Comparison of ENCODE assay signal across 24 cellular contexts in genomic region chr17:37737971-37738370, GRCh38. TPM values are rescaled to one million over a fixed set of nuclear protein-coding genes. Genes with fewer than 3 reads are reported as not detected.
A peak's percentile ranks its signal among the peaks of the same experiment; 100 is the strongest.
DNase-seq lines count a peak whose midpoint lies in the region; ATAC-seq and TF ChIP-seq lines count a peak whose summit lies in the region.
"Had no signal": no experiment of that assay in that cellular context is flagged by ENCODE, and none has a peak within 500 bp of the region (broad histone marks: within the 10 kb centered on the region; RNA-seq: fewer than 3 reads in every experiment).

No MANE protein-coding gene starts in this region.

- no peak overlapping the region for H3K9ac ChIP-seq in endodermal cell (ENCODE audit: extremely low read depth, low read length, poor library complexity, severe bottlenecking)

- H3K27me3 Mint-ChIP-seq in Calu3 (ENCODE audit: unreplicated experiment), result no peaks in the 10 kb centered on the region
- peaks cover 67% of the 10 kb centered on the region for H3K27me3 Mint-ChIP-seq in endodermal cell (ENCODE audit: insufficient read depth)
- peaks cover 73% of the 10 kb centered on the region for H3K27me3 Mint-ChIP-seq in nephron (ENCODE audit: low read depth)
- peaks cover 56% of the 10 kb centered on the region for H3K27me3 Mint-ChIP-seq in activated T-cell treated with anti-CD3 and anti-CD28 coated beads, Interleukin-2, amount 50 U/mL, for 4 hours (ENCODE audit: low read depth)
- peaks cover 47% of the 10 kb centered on the region for H3K27me3 Mint-ChIP-seq in activated T-helper 17 cell treated with anti-CD3 and anti-CD28 coated beads, Interleukin-2, amount 50 U/mL, for 72 hours

- no peaks in the 10 kb centered on the region for H3K9me3 Mint-ChIP-seq in Calu3 (ENCODE audit: low read depth, unreplicated experiment)
- H3K9me3 Mint-ChIP-seq in endodermal cell, result no peaks in the 10 kb centered on the region
- H3K9me3 Mint-ChIP-seq in nephron, result no peaks in the 10 kb centered on the region
- no peaks in the 10 kb centered on the region for H3K9me3 Mint-ChIP-seq in activated T-cell treated with anti-CD3 and anti-CD28 coated beads, Interleukin-2, amount 50 U/mL, for 4 hours
- H3K9me3 Mint-ChIP-seq in activated T-helper 17 cell treated with anti-CD3 and anti-CD28 coated beads, Interleukin-2, amount 50 U/mL, for 72 hours, result no peaks in the 10 kb centered on the region
- H3K9me3 Mint-ChIP-seq: activated B cell treated with CpG ODN at 0.5 μM for 24 hours; activated CD8-positive, alpha-beta T cell treated with anti-CD3 and anti-CD28 coated beads for 36 hours; activated naive CD8-positive, alpha-beta T cell treated with anti-CD3 and anti-CD28 coated beads, Interleukin-2, amount 10 ng/mL, durations not matched to agents 7 days and 5 days had no signal

- peak overlapping the region; percentile 35 for H3K4me3 ChIP-seq in endodermal cell (ENCODE audit: low read length)
- no peak overlapping the region for H3K4me3 ChIP-seq in esophagus muscularis mucosa
- H3K4me3 ChIP-seq: mucosa of descending colon, vagina had no signal

- TF ChIP-seq POLR2A in esophagus muscularis mucosa (IDR thresholded peaks at IDR 0.05; ENCODE audit: low read depth), result no peak

- H3K4me1 Mint-ChIP-seq in Calu3 (ENCODE audit: low read depth, unreplicated experiment) (peaks cover 49% of the 10 kb centered on the region), endodermal cell (peaks cover 22% of the 10 kb centered on the region), nephron (peaks cover under 1% of the 10 kb centered on the region)
- H3K4me1 Mint-ChIP-seq in activated T-cell treated with anti-CD3 and anti-CD28 coated beads, Interleukin-2, amount 50 U/mL, for 4 hours (ENCODE audit: low read depth), result peaks cover 6% of the 10 kb centered on the region
- H3K4me1 Mint-ChIP-seq in activated T-helper 17 cell treated with anti-CD3 and anti-CD28 coated beads, Interleukin-2, amount 50 U/mL, for 72 hours, result no peaks in the 10 kb centered on the region

- TF ChIP-seq CTCF in Calu3 (IDR thresholded peaks at IDR 0.05; ENCODE audit: unreplicated experiment) (no peak), endodermal cell (conservative IDR thresholded peaks at IDR 0.05) (no peak), nephron (IDR thresholded peaks at IDR 0.05; ENCODE audit: unreplicated experiment in 3 of 3) (no peak), esophagus muscularis mucosa (IDR thresholded peaks at IDR 0.05) (no peak)

- H3K27ac Mint-ChIP-seq in Calu3 (ENCODE audit: unreplicated experiment), result peak overlapping the region; percentile 99
- H3K27ac Mint-ChIP-seq in endodermal cell, result peak overlapping the region; percentile 6
- H3K27ac Mint-ChIP-seq in nephron, result peak overlapping the region in 1 of 3 experiments; percentile 15
- H3K27ac Mint-ChIP-seq in activated T-helper 17 cell treated with anti-CD3 and anti-CD28 coated beads, Interleukin-2, amount 50 U/mL, for 72 hours, result no peak overlapping the region
- H3K27ac Mint-ChIP-seq: activated B cell treated with CpG ODN at 0.5 μM for 24 hours; activated CD8-positive, alpha-beta T cell treated with anti-CD3 and anti-CD28 coated beads for 36 hours; activated naive CD8-positive, alpha-beta T cell treated with anti-CD3 and anti-CD28 coated beads, Interleukin-2, amount 10 ng/mL, durations not matched to agents 7 days and 5 days; H9 had no signal

- DNase-seq in Calu3 (no peak), OCI-M1 (lab: John Stamatoyannopoulos, UW) (peak; percentile 48), endodermal cell (no peak), esophagus muscularis mucosa (ENCODE audit: extremely low spot score) (no peak), pons (ENCODE audit: low spot score) (no peak)
- no peak for DNase-seq in activated T-cell treated with anti-CD3 and anti-CD28 coated beads, Interleukin-2, amount 50 U/mL, for 4 hours
- DNase-seq: activated B cell treated with CpG ODN at 0.5 μM for 24 hours; activated CD8-positive, alpha-beta T cell treated with anti-CD3 and anti-CD28 coated beads for 36 hours; activated naive CD8-positive, alpha-beta T cell treated with anti-CD3 and anti-CD28 coated beads, Interleukin-2, amount 10 ng/mL, durations not matched to agents 7 days and 5 days; activated T-cell treated with anti-CD3 and anti-CD28 coated beads, Interleukin-2, amount 50 U/mL, for 48 hours; effector memory CD4-positive, alpha-beta T cell; H9; mucosa of descending colon; NCI-H1105 treated with DMSO at 0.1 percent for 48 hours; NCI-H69; T-helper 2 cell had no signal

- H3K36me3 Mint-ChIP-seq in Calu3 (ENCODE audit: insufficient read depth, unreplicated experiment) (peaks cover 97% of the 10 kb centered on the region), endodermal cell (ENCODE audit: low read depth) (peaks cover 61% of the 10 kb centered on the region), nephron (ENCODE audit: low read depth) (peaks cover 39% of the 10 kb centered on the region)
- H3K36me3 Mint-ChIP-seq in activated T-cell treated with anti-CD3 and anti-CD28 coated beads, Interleukin-2, amount 50 U/mL, for 4 hours (ENCODE audit: insufficient read depth), result no peaks in the 10 kb centered on the region
- H3K36me3 Mint-ChIP-seq in activated T-helper 17 cell treated with anti-CD3 and anti-CD28 coated beads, Interleukin-2, amount 50 U/mL, for 72 hours (ENCODE audit: low read depth), result no peaks in the 10 kb centered on the region
- H3K36me3 Mint-ChIP-seq: activated naive CD8-positive, alpha-beta T cell treated with anti-CD3 and anti-CD28 coated beads, Interleukin-2, amount 10 ng/mL, durations not matched to agents 7 days and 5 days had no signal

- no peak for TF ChIP-seq EP300 in esophagus muscularis mucosa (IDR thresholded peaks at IDR 0.05)

- H3K4me1 ChIP-seq in endodermal cell (ENCODE audit: control insufficient read depth, insufficient read depth, low read length) (peaks cover 6% of the 10 kb centered on the region), esophagus muscularis mucosa (peaks cover 15 to 17% (median 16%) of the 10 kb centered on the region in 4 donors)

- BruUV-seq in Calu3 (replicated peaks; lab: Mats Ljungman, UMichigan), result no TSS peak

- WGBS in endodermal cell (ENCODE audit: insufficient coverage in 1 of 2, insufficient read length in 1 of 2), 2 experiments, result 66 to 75% methylated on average over 2 of the region's 2 CpGs
- 74% methylated on average over 2 of the region's 2 CpGs for WGBS in esophagus muscularis mucosa

- CTCF ChIA-PET in Calu3 (lab: Charles Lee), result interaction anchor here (1.0 to 7.4 kb wide), 12 partner anchors 11 to 90 kb away, joined by 3 to 65 read pairs (median 12); no protein-coding TSS in a partner anchor

- peak overlapping the region; percentile 100 for H3K4me3 Mint-ChIP-seq in Calu3 (ENCODE audit: low read depth, unreplicated experiment)
- no peak overlapping the region for H3K4me3 Mint-ChIP-seq in endodermal cell
- peak overlapping the region in 2 of 3 experiments; percentile 2 for H3K4me3 Mint-ChIP-seq in nephron
- H3K4me3 Mint-ChIP-seq in activated T-cell treated with anti-CD3 and anti-CD28 coated beads, Interleukin-2, amount 50 U/mL, for 4 hours, result no peak overlapping the region
- no peak overlapping the region for H3K4me3 Mint-ChIP-seq in activated T-helper 17 cell treated with anti-CD3 and anti-CD28 coated beads, Interleukin-2, amount 50 U/mL, for 72 hours
- H3K4me3 Mint-ChIP-seq: activated B cell treated with CpG ODN at 0.5 μM for 24 hours; activated CD8-positive, alpha-beta T cell treated with anti-CD3 and anti-CD28 coated beads for 36 hours; activated naive CD8-positive, alpha-beta T cell treated with anti-CD3 and anti-CD28 coated beads, Interleukin-2, amount 10 ng/mL, durations not matched to agents 7 days and 5 days; H9 had no signal

- no peak for ATAC-seq in activated T-cell treated with anti-CD3 and anti-CD28 coated beads, Interleukin-2, amount 50 U/mL, for 4 hours
- no peak for ATAC-seq in activated T-helper 17 cell treated with anti-CD3 and anti-CD28 coated beads, Interleukin-2, amount 50 U/mL, for 72 hours (replicated peaks)
- ATAC-seq: activated CD8-positive, alpha-beta T cell treated with anti-CD3 and anti-CD28 coated beads for 36 hours; left colon; mucosa of descending colon; sciatic nerve had no signal

- H3K9me3 ChIP-seq in endodermal cell (ENCODE audit: control insufficient read depth, low read length) (no peaks in the 10 kb centered on the region), esophagus muscularis mucosa (no peaks in the 10 kb centered on the region)
- H3K9me3 ChIP-seq: mucosa of descending colon, vagina had no signal

- H3K27ac ChIP-seq in endodermal cell (ENCODE audit: low read depth, low read length), result no peak overlapping the region
- no peak overlapping the region for H3K27ac ChIP-seq in esophagus muscularis mucosa (replicated peaks in 1 of 4)
- H3K27ac ChIP-seq: HL-60, vagina had no signal

- H3K36me3 ChIP-seq in endodermal cell (ENCODE audit: control insufficient read depth, insufficient read depth, low read length), result peaks cover 59% of the 10 kb centered on the region
- no peaks in the 10 kb centered on the region for H3K36me3 ChIP-seq in esophagus muscularis mucosa
- H3K36me3 ChIP-seq: vagina had no signal

- H3K27me3 ChIP-seq in endodermal cell (ENCODE audit: control insufficient read depth, insufficient read depth, low read length, poor library complexity, severe bottlenecking) (peaks cover 34% of the 10 kb centered on the region), esophagus muscularis mucosa (peaks cover 10 to 83% (median 56%) of the 10 kb centered on the region in 4 donors)

- intact Hi-C loops in Calu3 (cut with micrococcal nuclease; ENCODE audit: unreplicated experiment) (no loop called here), esophagus muscularis mucosa (cut with DNase I) (no loop called here)

RNA-seq across cellular contexts. Expression of gene HNF1B, which starts 6.9 kb away (rescaled TPM):
- total RNA-seq in Calu3 (2022) (127 and 130 TPM in 2 replicates), endodermal cell (10 to 100 TPM; 39.7 to 42.7 TPM), esophagus muscularis mucosa (not detected)
- 4.9 TPM for polyA plus RNA-seq in endodermal cell (2013, experiment 1 of 2)
- 3.9 TPM for polyA plus RNA-seq in endodermal cell (2013, experiment 2 of 2)
- under 1 TPM in 1 of 3 donors, not detected in 2; 0.16 TPM for total RNA-seq in activated T-cell treated with anti-CD3 and anti-CD28 coated beads, Interleukin-2, amount 50 U/mL, for 4 hours
- under 1 TPM in 1 of 2 donors, not detected in 1; 0.50 TPM for total RNA-seq in activated T-helper 17 cell treated with anti-CD3 and anti-CD28 coated beads, Interleukin-2, amount 50 U/mL, for 72 hours
- total RNA-seq: fibroblast of villous mesenchyme, H9, OCI-LY7, sciatic nerve, vagina had no signal

Comparison
In these comparisons a context has a peak if more than half of its experiments do, and no peak if none do; other contexts are left out.
1. H3K4me3 Mint-ChIP-seq: peak in Calu3 (single experiment) and nephron (2 of 3); none in endodermal cell (single experiment), activated T-cell treated with anti-CD3 and anti-CD28 coated beads, Interleukin-2, amount 50 U/mL, for 4 hours (single experiment) and activated T-helper 17 cell treated with anti-CD3 and anti-CD28 coated beads, Interleukin-2, amount 50 U/mL, for 72 hours (single experiment).
2. RNA of gene HNF1B, which starts 6.9 kb away (total RNA-seq): 127 to 130 TPM in Calu3 and 39.7 to 42.7 TPM in endodermal cell; 0.50 TPM in activated T-helper 17 cell treated with anti-CD3 and anti-CD28 coated beads, Interleukin-2, amount 50 U/mL, for 72 hours, 0.16 TPM in activated T-cell treated with anti-CD3 and anti-CD28 coated beads, Interleukin-2, amount 50 U/mL, for 4 hours and not detected in esophagus muscularis mucosa; every median in the first group is over 10 times any median in the second.